ENCODE assay signal across 27 cellular contexts in genomic region chr16:79468236-79468635, GRCh38.
DNase-seq lines count a peak whose midpoint lies in the region; ATAC-seq, FAIRE-seq and TF ChIP-seq lines count a peak whose summit lies in the region.
"Had no signal": no experiment of that assay in that cellular context is flagged by ENCODE, and none has a peak within 500 bp of the region (broad histone marks: within the 10 kb centered on the region; RNA-seq: fewer than 3 reads in every experiment).

No MANE protein-coding gene starts in this region.

- H3K9ac ChIP-seq in K562 (ENCODE audit: insufficient read depth in 1 of 2, low read depth in 2 of 2, low read length in 2 of 2) (no peak overlapping the region), skeletal muscle tissue (ENCODE audit: low read depth in 1 of 3, low read length in 3 of 3) (peak overlapping the region in 2 of 3 donors; percentile 16 to 25)
- H3K9ac ChIP-seq: GM23248 had no signal

- BruUV-seq in K562 (replicated peaks; lab: Mats Ljungman, UMichigan): no TSS peak

- CTCF ChIA-PET in K562 (lab: Yijun Ruan, JAX; ENCODE audit: low intra/inter-chr PET ratio): no interaction called here

- no peak overlapping the region for H3K27ac Mint-ChIP-seq in activated T-cell treated with anti-CD3 and anti-CD28 coated beads, Interleukin-2, amount 50 U/mL, for 72 hours
- H3K27ac Mint-ChIP-seq: CD14-positive monocyte had no signal

- intact Hi-C loops in K562 (cut with micrococcal nuclease): no loop called here
- intact Hi-C loops in mucosa of descending colon (cut with DNase I, micrococcal nuclease): no loop called here

- no peak for ATAC-seq in K562
- ATAC-seq in activated T-cell treated with anti-CD3 and anti-CD28 coated beads, Interleukin-2, amount 50 U/mL, for 72 hours (replicated peaks in 1 of 2): no peak
- no peak for ATAC-seq in mucosa of descending colon
- no peak for ATAC-seq in GM19035 (IDR thresholded peaks at IDR 0.05; ENCODE audit: unreplicated experiment)

- no peak for TF ChIP-seq POLR2A in K562 (conservative IDR thresholded peaks at IDR 0.05)

- no peaks in the 10 kb centered on the region for H3K36me3 ChIP-seq in K562 (ENCODE audit: control insufficient read depth, insufficient read depth, low read length)
- H3K36me3 ChIP-seq in skeletal muscle tissue (ENCODE audit: control insufficient read depth in 3 of 3, insufficient read depth in 3 of 3, low read length in 3 of 3): no peaks in the 10 kb centered on the region
- H3K36me3 ChIP-seq in mucosa of descending colon (ENCODE audit: low read depth): no peaks in the 10 kb centered on the region
- H3K36me3 ChIP-seq: BE2C had no signal

- in situ Hi-C loops in G401 (cut with HindIII; ENCODE audit: low sequenced_read_pairs) (no loop called here), K562 (cut with MboI) (no loop called here)

- H3K79me2 ChIP-seq in K562 (ENCODE audit: control insufficient read depth, insufficient read depth, low read length): no peaks in the 10 kb centered on the region

- no peak overlapping the region for H2AFZ ChIP-seq in K562 (ENCODE audit: low read depth, low read length)
- H2AFZ ChIP-seq: GM23248 had no signal

- TF ChIP-seq EP300 in K562 (IDR thresholded peaks at IDR 0.05; ENCODE audit: low read length): no peak

- H3K9me1 ChIP-seq in K562 (ENCODE audit: control insufficient read depth, insufficient read depth, low read length): no peaks in the 10 kb centered on the region

- H3K27ac ChIP-seq in K562 (ENCODE audit: extremely low read depth, low read depth, low read length) (no peak overlapping the region), skeletal muscle tissue (ENCODE audit: low read depth, low read length) (peak overlapping the region; percentile 70)
- H3K27ac ChIP-seq: GM23248, HL-60, SK-N-MC had no signal

- no peak for FAIRE-seq in K562 (lab: Jason Lieb, UNC)
- FAIRE-seq: GM18507, RCC 7860 had no signal

- H3K27me3 ChIP-seq in K562 (ENCODE audit: control insufficient read depth in 2 of 2, insufficient read depth in 2 of 2, low read length in 2 of 2): peaks cover 4 to 9% of the 10 kb centered on the region in 2 experiments; a peak in 2 of 5 replicates
- H3K27me3 ChIP-seq in skeletal muscle tissue (ENCODE audit: control insufficient read depth in 3 of 3, insufficient read depth in 3 of 3, low read length in 3 of 3): no peaks in the 10 kb centered on the region
- H3K27me3 ChIP-seq: BE2C had no signal

- DNase-seq in G401 (ENCODE audit: low spot score) (peak; percentile 24), K562 (ENCODE audit: extremely low read depth in 1 of 4, low spot score in 3 of 4) (peak in 1 of 4 experiments; percentile 3), left kidney (ENCODE audit: low read depth, low spot score) (peak; percentile 46), mucosa of descending colon (no peak)
- DNase-seq in activated T-cell treated with anti-CD3 and anti-CD28 coated beads, Interleukin-2, amount 50 U/mL, for 72 hours: no peak
- DNase-seq: BE2C; CD8-positive, alpha-beta memory T cell; DMS 273 treated with DMSO at 0.1 percent for 48 hours; DND-41; GM23248; HCEC 1CT; Karpas-422; NCI-H1092; NCI-H1436; NCI-H187; NCI-H2081 treated with DMSO at 0.1 percent for 48 hours; NCI-H524; NCI-H748 treated with DMSO at 0.1 percent for 48 hours; SIG-M5; SW 1271 had no signal

- H3K4me1 ChIP-seq in K562 (replicated peaks in 1 of 2; ENCODE audit: control insufficient read depth in 2 of 2, insufficient read depth in 2 of 2, low read length in 2 of 2): no peaks in the 10 kb centered on the region
- peaks cover 8 to 27% (median 23%) of the 10 kb centered on the region in 3 donors for H3K4me1 ChIP-seq in skeletal muscle tissue (ENCODE audit: control insufficient read depth in 3 of 3, insufficient read depth in 3 of 3, low read length in 3 of 3)
- no peaks in the 10 kb centered on the region for H3K4me1 ChIP-seq in mucosa of descending colon (ENCODE audit: low read depth)
- H3K4me1 ChIP-seq: BE2C had no signal

- H3K9me3 ChIP-seq in K562 (replicated peaks; ENCODE audit: control insufficient read depth, insufficient read depth, low read depth, low read length): no peaks in the 10 kb centered on the region
- no peaks in the 10 kb centered on the region for H3K9me3 ChIP-seq in skeletal muscle tissue (ENCODE audit: control insufficient read depth in 3 of 3, low read length in 3 of 3)
- H3K9me3 ChIP-seq in mucosa of descending colon: no peaks in the 10 kb centered on the region
- H3K9me3 ChIP-seq: BE2C had no signal

- TF ChIP-seq RAD21 in K562 (CRISPR knock-in tag; conservative IDR thresholded peaks at IDR 0.05 in 1 of 2, IDR thresholded peaks at IDR 0.05 in 1 of 2): no peak

- peaks cover 0 to 2% of the 10 kb centered on the region in 2 donors for H3K36me3 Mint-ChIP-seq in activated T-cell treated with anti-CD3 and anti-CD28 coated beads, Interleukin-2, amount 50 U/mL, for 72 hours (ENCODE audit: insufficient read depth in 2 of 2)
- H3K36me3 Mint-ChIP-seq: CD14-positive monocyte; CD8-positive, alpha-beta memory T cell had no signal

- 1% methylated on average over 7 of the region's 7 CpGs for WGBS in K562 (ENCODE audit: insufficient coverage, low coverage, missing lambda C conversion rate)

- H3K4me2 ChIP-seq in K562 (ENCODE audit: insufficient read depth, low read length): no peak overlapping the region

- no peaks in the 10 kb centered on the region for H3K9me3 Mint-ChIP-seq in activated T-cell treated with anti-CD3 and anti-CD28 coated beads, Interleukin-2, amount 50 U/mL, for 72 hours
- H3K9me3 Mint-ChIP-seq: CD14-positive monocyte; CD8-positive, alpha-beta memory T cell had no signal

- POLR2A ChIA-PET in K562 (lab: Yijun Ruan, JAX): interaction anchor here (0.7 to 1.3 kb wide), 2 partner anchors 16 to 287 kb away, joined by 3 read pairs; no protein-coding TSS in a partner anchor

- TF ChIP-seq CTCF in K562 (IDR thresholded peaks at IDR 0.05 in 2 of 3, conservative IDR thresholded peaks at IDR 0.05 in 1 of 3; ENCODE audit: insufficient read depth in 2 of 3, low read depth in 1 of 3, low read length in 3 of 3) (0 out of 6 replicates have a peak, but pooled peaks of 1 of the 3 experiments have one; percentile 15), mucosa of descending colon (IDR thresholded peaks at IDR 0.05) (no peak)

- no peak overlapping the region for H3K4me3 Mint-ChIP-seq in activated T-cell treated with anti-CD3 and anti-CD28 coated beads, Interleukin-2, amount 50 U/mL, for 72 hours
- H3K4me3 Mint-ChIP-seq: CD14-positive monocyte; CD8-positive, alpha-beta memory T cell had no signal

- H4K20me1 ChIP-seq in K562 (replicated peaks; ENCODE audit: control insufficient read depth, insufficient read depth, low read length): no peaks in the 10 kb centered on the region

- H3K4me3 ChIP-seq in K562 (no peak overlapping the region), skeletal muscle tissue (ENCODE audit: low read length in 3 of 3) (peak overlapping the region in 2 of 3 donors; percentile 28 to 35), mucosa of descending colon (no peak overlapping the region)
- H3K4me3 ChIP-seq: GM23248, SK-N-MC had no signal

- H3K27me3 Mint-ChIP-seq in activated T-cell treated with anti-CD3 and anti-CD28 coated beads, Interleukin-2, amount 50 U/mL, for 72 hours (ENCODE audit: low read depth): peaks cover 6% of the 10 kb centered on the region

- H3K4me1 Mint-ChIP-seq in activated T-cell treated with anti-CD3 and anti-CD28 coated beads, Interleukin-2, amount 50 U/mL, for 72 hours (ENCODE audit: low read depth): no peaks in the 10 kb centered on the region
- H3K4me1 Mint-ChIP-seq: CD8-positive, alpha-beta memory T cell had no signal

TF ChIP-seq in K562, 482 proteins besides CTCF, POLR2A, EP300 and RAD21 (continues in another document):
- TF ChIP-seq ZBTB17 (CRISPR knock-in tag; IDR thresholded peaks at IDR 0.05) (no peak), GTF2B (IDR thresholded peaks at IDR 0.05; ENCODE audit: extremely low read depth, insufficient read length) (no peak), ELK1 (CRISPR knock-in tag; IDR thresholded peaks at IDR 0.05) (no peak), FUS (optimal IDR thresholded peaks at IDR 0.05; ENCODE audit: low read depth, low read length) (no peak), POLR2G (IDR thresholded peaks at IDR 0.05; ENCODE audit: low read depth, low read length) (no peak), NR2C2 (CRISPR knock-in tag; IDR thresholded peaks at IDR 0.05) (no peak), NR2C2 (tag; IDR thresholded peaks at IDR 0.05) (no peak), MAFG (tag; conservative IDR thresholded peaks at IDR 0.05) (peak; percentile 40; the same call in 1 of the 2 replicates), SRSF1 (IDR thresholded peaks at IDR 0.05; ENCODE audit: low read depth, low read length) (no peak), MIER1 (IDR thresholded peaks at IDR 0.05; ENCODE audit: low read depth) (no peak), MAFK (IDR thresholded peaks at IDR 0.05; ENCODE audit: low read length) (0 out of 2 replicates have a peak, but pooled peaks have one; percentile 23), CREB1 (IDR thresholded peaks at IDR 0.05) (no peak), CREB1 (CRISPR knock-in tag; IDR thresholded peaks at IDR 0.05) (no peak), C11orf30 (IDR thresholded peaks at IDR 0.05; ENCODE audit: low read depth) (peak; percentile 70), CBFA2T3 (IDR thresholded peaks at IDR 0.05) (no peak), CBX1 (IDR thresholded peaks at IDR 0.05; ENCODE audit: low read depth) (no peak), TRIM28 (IDR thresholded peaks at IDR 0.05) (no peak), RUNX1 (IDR thresholded peaks at IDR 0.05; ENCODE audit: low read depth) (no peak)

Comparison
In these comparisons a context has a peak if more than half of its experiments do, and no peak if none do; other contexts are left out.
1. DNase-seq: peak in G401 (single experiment) and left kidney (single experiment); none in activated T-cell treated with anti-CD3 and anti-CD28 coated beads, Interleukin-2, amount 50 U/mL, for 72 hours (0 of 2) and mucosa of descending colon (0 of 3).
2. H3K4me3 ChIP-seq: peak in skeletal muscle tissue (2 of 3); none in K562 (single experiment) and mucosa of descending colon (single experiment).
3. H3K9ac ChIP-seq: peak in skeletal muscle tissue (2 of 3); none in K562 (0 of 2).